In genomic region chr17:33292184-33292980, GRCh38 we compare ENCODE assay signal across 9 cellular contexts. TPM values are rescaled to one million over a fixed set of nuclear protein-coding genes. Genes with fewer than 3 reads are reported as not detected.
DNase-seq lines count a peak whose midpoint lies in the region; ATAC-seq, FAIRE-seq and TF ChIP-seq lines count a peak whose summit lies in the region.
"Had no signal": no experiment of that assay in that cellular context is flagged by ENCODE, and none has a peak within 500 bp of the region (broad histone marks: within the 10 kb centered on the region; RNA-seq: fewer than 3 reads in every experiment).

No MANE protein-coding gene starts in this region.

- no peak overlapping the region for H3K27ac ChIP-seq in kidney (ENCODE audit: low read depth in 2 of 2, low read length in 2 of 2)
- H3K27ac ChIP-seq: skin epidermis had no signal

- H3K9me3 ChIP-seq in kidney (ENCODE audit: control insufficient read depth in 1 of 2, low read length in 2 of 2): no peaks in the 10 kb centered on the region

- no peak for ATAC-seq in stimulated activated naive CD8-positive, alpha-beta T cell treated with anti-CD3 and anti-CD28 coated beads, Interleukin-15, Interleukin-2, amounts not matched to agents 100 U/mL and 50 U/mL, for 24 hours
- no peak for ATAC-seq in stimulated activated naive CD8-positive, alpha-beta T cell treated with anti-CD3 and anti-CD28 coated beads, Interleukin-15, amount 100 ng/mL, for 72 hours
- no peak for ATAC-seq in GM19397 (IDR thresholded peaks at IDR 0.05; ENCODE audit: unreplicated experiment)

- H3K4me3 Mint-ChIP-seq in stimulated activated naive CD8-positive, alpha-beta T cell treated with anti-CD3 and anti-CD28 coated beads, Interleukin-15, amount 100 ng/mL, for 72 hours: peak overlapping the region in 1 of 2 donors; percentile 35

- intact Hi-C loops in kidney (cut with DNase I): no loop called here

- in situ Hi-C loops in astrocyte of the spinal cord (cut with HindIII; ENCODE audit: low sequenced_read_pairs): no loop called here

- H3K9ac ChIP-seq in kidney (ENCODE audit: low read length in 2 of 2): no peak overlapping the region

- no peak for FAIRE-seq in kidney (lab: Jason Lieb, UNC)

- TF ChIP-seq CTCF in astrocyte of the spinal cord (IDR thresholded peaks at IDR 0.05; ENCODE audit: low read depth, low read length) (peak; percentile 34), kidney (IDR thresholded peaks at IDR 0.05; ENCODE audit: borderline replicate concordance, extremely low read depth, insufficient read depth) (no peak)

- H3K4me3 ChIP-seq in astrocyte of the spinal cord (ENCODE audit: low read depth, low read length) (no peak overlapping the region), kidney (ENCODE audit: low read length in 2 of 2) (peak overlapping the region in 1 of 2 donors; percentile 49)

- no peaks in the 10 kb centered on the region for H3K9me3 Mint-ChIP-seq in stimulated activated naive CD8-positive, alpha-beta T cell treated with anti-CD3 and anti-CD28 coated beads, Interleukin-15, amount 100 ng/mL, for 72 hours

- DNase-seq in stimulated activated naive CD8-positive, alpha-beta T cell treated with anti-CD3 and anti-CD28 coated beads, Interleukin-15, Interleukin-2, amounts not matched to agents 100 U/mL and 50 U/mL, for 24 hours: peak; percentile 4
- DNase-seq in stimulated activated naive CD8-positive, alpha-beta T cell treated with anti-CD3 and anti-CD28 coated beads, Interleukin-15, amount 100 ng/mL, for 72 hours: no peak
- peak; percentile 8 for DNase-seq in astrocyte of the spinal cord (ENCODE audit: low read depth, low spot score)
- peak; percentile 67 for DNase-seq in kidney
- DNase-seq in NCI-H2107 (lab: John Stamatoyannopoulos, UW): no peak
- no peak for DNase-seq in NCI-H1694 treated with DMSO at 0.1 percent for 48 hours (lab: John Stamatoyannopoulos, UW)
- DNase-seq in activated effector memory CD4-positive, alpha-beta T cell treated with Interleukin-2 at 50 U/mL for 16 hours: no peak

- peaks cover 87% of the 10 kb centered on the region for H3K27me3 Mint-ChIP-seq in stimulated activated naive CD8-positive, alpha-beta T cell treated with anti-CD3 and anti-CD28 coated beads, Interleukin-15, amount 100 ng/mL, for 72 hours

- H3K4me1 Mint-ChIP-seq in stimulated activated naive CD8-positive, alpha-beta T cell treated with anti-CD3 and anti-CD28 coated beads, Interleukin-15, amount 100 ng/mL, for 72 hours: peaks cover 11% of the 10 kb centered on the region

- no peaks in the 10 kb centered on the region for H3K36me3 ChIP-seq in kidney (ENCODE audit: control insufficient read depth in 1 of 2, insufficient read depth in 2 of 2, low read length in 2 of 2)

- peaks cover 0 to 2% of the 10 kb centered on the region in 2 donors for H3K4me1 ChIP-seq in kidney (ENCODE audit: control insufficient read depth in 1 of 2, insufficient read depth in 1 of 2, low read depth in 1 of 2, low read length in 2 of 2)

- no peak overlapping the region for H3K27ac Mint-ChIP-seq in stimulated activated naive CD8-positive, alpha-beta T cell treated with anti-CD3 and anti-CD28 coated beads, Interleukin-15, amount 100 ng/mL, for 72 hours

RNA-seq across cellular contexts. Expression of gene ASIC2, which starts 0.7 kb away (rescaled TPM):
- total RNA-seq in kidney: 2.9 TPM
- 0.60 TPM for polyA plus RNA-seq in kidney (ENCODE audit: insufficient read depth, low read depth, low replicate concordance)

Comparison
In these comparisons a context has a peak if more than half of its experiments do, and no peak if none do; other contexts are left out.
1. DNase-seq: peak in stimulated activated naive CD8-positive, alpha-beta T cell treated with anti-CD3 and anti-CD28 coated beads, Interleukin-15, Interleukin-2, amounts not matched to agents 100 U/mL and 50 U/mL, for 24 hours (single experiment), astrocyte of the spinal cord (single experiment) and kidney (single experiment); none in stimulated activated naive CD8-positive, alpha-beta T cell treated with anti-CD3 and anti-CD28 coated beads, Interleukin-15, amount 100 ng/mL, for 72 hours (0 of 2), NCI-H2107 (single experiment), NCI-H1694 treated with DMSO at 0.1 percent for 48 hours (single experiment) and activated effector memory CD4-positive, alpha-beta T cell treated with Interleukin-2 at 50 U/mL for 16 hours (single experiment).